ENCODE assay signal across 20 cellular contexts in genomic region chr17:73324711-73325526, GRCh38. TPM values are rescaled to one million over a fixed set of nuclear protein-coding genes. Genes with fewer than 3 reads are reported as not detected.
A peak's percentile ranks its signal among the peaks of the same experiment; 100 is the strongest.
DNase-seq lines count a peak whose midpoint lies in the region; ATAC-seq and TF ChIP-seq lines count a peak whose summit lies in the region.
"Had no signal": no experiment of that assay in that cellular context is flagged by ENCODE, and none has a peak within 500 bp of the region (broad histone marks: within the 10 kb centered on the region; RNA-seq: fewer than 3 reads in every experiment).

No MANE protein-coding gene starts in this region.

- H3K79me2 ChIP-seq in smooth muscle cell (ENCODE audit: low read depth): no peaks in the 10 kb centered on the region

- H4K20me1 ChIP-seq in BLaER1 (no peaks in the 10 kb centered on the region), smooth muscle cell (ENCODE audit: low read depth) (no peaks in the 10 kb centered on the region)

- no peak overlapping the region for H3K9ac ChIP-seq in BLaER1
- H3K9ac ChIP-seq in smooth muscle cell (ENCODE audit: low read depth): peak overlapping the region; percentile 91

- ATAC-seq in HG02571 (IDR thresholded peaks at IDR 0.05; ENCODE audit: unreplicated experiment) (no peak), HG03280 (IDR thresholded peaks at IDR 0.05; ENCODE audit: unreplicated experiment) (no peak), HG03460 (IDR thresholded peaks at IDR 0.05; ENCODE audit: unreplicated experiment) (no peak)
- ATAC-seq: CD8-positive, alpha-beta T cell; natural killer cell; T-helper 17 cell had no signal

- no peak overlapping the region for H3K27ac ChIP-seq in BLaER1
- peak overlapping the region; percentile 80 for H3K27ac ChIP-seq in RWPE1
- H3K27ac ChIP-seq in smooth muscle cell (ENCODE audit: low read depth): peak overlapping the region; percentile 96
- H3K27ac ChIP-seq: epithelial cell of prostate, foreskin keratinocyte had no signal

- CTCF ChIA-PET in RWPE1 (lab: Yijun Ruan, JAX): no interaction called here

- no peaks in the 10 kb centered on the region for H3K36me3 ChIP-seq in BLaER1
- H3K36me3 ChIP-seq in smooth muscle cell (ENCODE audit: low read depth): no peaks in the 10 kb centered on the region

- H3K4me2 ChIP-seq in BLaER1 (peak overlapping the region; percentile 75), smooth muscle cell (peak overlapping the region; percentile 82)

- H3K4me3 ChIP-seq in BLaER1 (no peak overlapping the region), smooth muscle cell (no peak overlapping the region)
- H3K4me3 ChIP-seq: GM12878 had no signal

- no peak overlapping the region for H2AFZ ChIP-seq in smooth muscle cell (ENCODE audit: low read depth)

- TF ChIP-seq CTCF in RWPE1 (conservative IDR thresholded peaks at IDR 0.05; ENCODE audit: low read depth) (no peak), smooth muscle cell (IDR thresholded peaks at IDR 0.05; ENCODE audit: borderline replicate concordance, insufficient read depth, poor library complexity, severe bottlenecking) (no peak)

- no peak for DNase-seq in RWPE1 (ENCODE audit: low spot score)
- peak; percentile 49 for DNase-seq in left kidney (ENCODE audit: low read depth, low spot score)
- DNase-seq in smooth muscle cell (lab: John Stamatoyannopoulos, UW; ENCODE audit: unreplicated experiment): no peak
- no peak for DNase-seq in 8988T
- DNase-seq: activated CD8-positive, alpha-beta memory T cell treated with anti-CD3 and anti-CD28 coated beads, Interleukin-2, amount 50 U/mL, for 4 hours; CD8-positive, alpha-beta T cell; DMS53; KG1; natural killer cell; NCI-H187 treated with DMSO at 0.1 percent for 48 hours; NCI-H2227 treated with DMSO at 0.1 percent for 48 hours; small intestine; T-helper 17 cell had no signal

- POLR2A ChIA-PET in RWPE1 (lab: Yijun Ruan, JAX; ENCODE audit: low non-redundant PET): no interaction called here

- H3K4me1 ChIP-seq in BLaER1 (peaks cover 23% of the 10 kb centered on the region), smooth muscle cell (ENCODE audit: low read depth) (peaks cover 17% of the 10 kb centered on the region)

- H3K27me3 ChIP-seq in BLaER1 (no peaks in the 10 kb centered on the region), smooth muscle cell (ENCODE audit: low read depth) (no peaks in the 10 kb centered on the region)
- H3K27me3 ChIP-seq: foreskin keratinocyte had no signal

- 68% methylated on average over 17 of the region's 17 CpGs for WGBS in smooth muscle cell (ENCODE audit: low lambda C conversion rate)

- H3F3A ChIP-seq in smooth muscle cell (ENCODE audit: low read depth): peaks cover 10% of the 10 kb centered on the region

- H3K9me3 ChIP-seq in BLaER1: no peaks in the 10 kb centered on the region
- H3K9me3 ChIP-seq in smooth muscle cell (replicated peaks; ENCODE audit: low read depth): no peaks in the 10 kb centered on the region

RNA-seq across cellular contexts. Expression of gene CDC42EP4, which starts 13.1 kb away (rescaled TPM):
- total RNA-seq in smooth muscle cell: 13.4 and 15.1 TPM in 2 replicates
- 21.2 and 21.4 TPM in 2 replicates for polyA plus RNA-seq in smooth muscle cell
